In the genomic region with DNA sequence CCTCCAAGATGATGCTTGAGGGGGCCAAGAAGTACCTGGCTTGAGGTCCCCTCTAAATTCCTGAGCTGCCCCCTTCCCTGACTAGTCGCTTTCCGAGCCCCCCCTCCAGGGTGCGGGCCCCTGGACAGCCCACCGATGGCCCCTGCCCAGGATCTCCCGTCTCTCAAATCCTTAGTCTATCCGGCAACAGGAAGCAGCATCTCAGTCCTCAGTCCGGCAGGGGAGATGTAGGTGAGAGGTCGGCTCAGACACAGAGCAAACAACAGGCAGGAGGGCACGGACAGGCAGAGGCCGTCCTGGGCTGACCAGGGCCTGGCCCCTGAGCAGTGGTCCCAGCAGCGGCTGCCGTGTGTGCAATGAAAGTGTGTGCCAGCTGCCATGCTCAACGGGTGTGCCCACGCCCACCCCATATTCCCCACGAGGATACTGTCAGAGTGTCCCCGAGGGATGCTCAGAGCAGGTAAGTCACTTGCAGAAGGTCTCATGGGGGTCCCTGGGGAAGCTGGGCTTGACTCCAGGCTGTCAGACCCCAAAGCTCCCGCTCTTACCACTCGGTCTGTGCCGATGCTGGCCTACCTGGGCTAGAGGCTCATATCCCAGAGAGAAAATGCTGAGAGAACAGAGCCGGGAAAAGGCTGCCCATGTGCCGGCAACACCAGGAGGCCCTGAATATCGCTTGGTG, we compare ENCODE assay signal across 14 cellular contexts. TPM values are rescaled to one million over a fixed set of nuclear protein-coding genes. Genes with fewer than 3 reads are reported as not detected.
"Had no signal": no experiment of that assay in that cellular context is flagged by ENCODE, and none has a peak within 500 bp of the region (broad histone marks: within the 10 kb centered on the region; RNA-seq: fewer than 3 reads in every experiment).

No MANE protein-coding gene starts in this region.

- ATAC-seq: activated T-cell treated with anti-CD3 and anti-CD28 coated beads, Interleukin-2, amount 50 U/mL, for 4 hours; foreskin keratinocyte; heart left ventricle; left ventricle myocardium superior had no signal

- H3K9me3 ChIP-seq: heart left ventricle, tibial artery had no signal

- H3K4me3 ChIP-seq: heart left ventricle, tibial artery had no signal

- DNase-seq: activated CD4-positive, alpha-beta memory T cell treated with anti-CD3 and anti-CD28 coated beads for 36 hours; activated effector memory CD4-positive, alpha-beta T cell treated with anti-CD3 and anti-CD28 coated beads, Interleukin-2, amount 50 U/mL, for 16 hours; activated T-cell treated with anti-CD3 and anti-CD28 coated beads, Interleukin-2, amount 50 U/mL, for 4 hours; amygdala; cerebellar nuclear complex; foreskin keratinocyte; heart left ventricle; left ventricle myocardium superior; retina; stimulated activated CD4-positive, alpha-beta T cell treated with anti-CD3 and anti-CD28 coated beads, Interleukin-4, amount 100 ng/mL, for 4 hours; tibial artery had no signal

- H3K27me3 ChIP-seq: heart left ventricle, tibial artery had no signal

- H3K27me3 Mint-ChIP-seq: activated naive CD8-positive, alpha-beta T cell; brain had no signal

- H3K27ac ChIP-seq: foreskin keratinocyte, heart left ventricle, tibial artery had no signal

- H3K9me3 Mint-ChIP-seq: activated CD4-positive, alpha-beta memory T cell treated with anti-CD3 and anti-CD28 coated beads for 36 hours; activated T-cell treated with anti-CD3 and anti-CD28 coated beads, Interleukin-2, amount 50 U/mL, for 4 hours; brain; T-helper 2 cell treated with Interferon-gamma antibody and Interleukin-4, amounts not matched to agents 5 μg/mL and 100 μg/mL, for 36 hours had no signal

- H3K4me3 Mint-ChIP-seq: activated CD4-positive, alpha-beta memory T cell treated with anti-CD3 and anti-CD28 coated beads for 36 hours; activated naive CD8-positive, alpha-beta T cell; activated T-cell treated with anti-CD3 and anti-CD28 coated beads, Interleukin-2, amount 50 U/mL, for 4 hours; T-helper 2 cell treated with Interferon-gamma antibody and Interleukin-4, amounts not matched to agents 5 μg/mL and 100 μg/mL, for 36 hours had no signal

- H3K4me1 ChIP-seq: foreskin keratinocyte had no signal

- H3K36me3 Mint-ChIP-seq: activated CD4-positive, alpha-beta memory T cell treated with anti-CD3 and anti-CD28 coated beads for 36 hours; activated naive CD8-positive, alpha-beta T cell had no signal

- H3K27ac Mint-ChIP-seq: activated CD4-positive, alpha-beta memory T cell treated with anti-CD3 and anti-CD28 coated beads for 36 hours; activated naive CD8-positive, alpha-beta T cell; T-helper 2 cell treated with Interferon-gamma antibody and Interleukin-4, amounts not matched to agents 5 μg/mL and 100 μg/mL, for 36 hours had no signal

RNA-seq across cellular contexts. Expression of a gene that starts 24.1 kb away (rescaled TPM):
- total RNA-seq: foreskin keratinocyte had no signal
